10 cellular contexts compared by ENCODE assay signal in genomic region chr11:123479048-123479837, GRCh38. TPM values are rescaled to one million over a fixed set of nuclear protein-coding genes. Genes with fewer than 3 reads are reported as not detected.
DNase-seq lines count a peak whose midpoint lies in the region; ATAC-seq and TF ChIP-seq lines count a peak whose summit lies in the region.
"Had no signal": no experiment of that assay in that cellular context is flagged by ENCODE, and none has a peak within 500 bp of the region (broad histone marks: within the 10 kb centered on the region; RNA-seq: fewer than 3 reads in every experiment).

No MANE protein-coding gene starts in this region.

- intact Hi-C loops in natural killer cell (cut with micrococcal nuclease), result no loop called here
- intact Hi-C loops in esophagus muscularis mucosa (cut with DNase I), result loop anchor here (5.0 kb wide), 1 partner anchor 72 kb away; no protein-coding TSS in a partner anchor

- H3K4me1 ChIP-seq in right atrium auricular region (peaks cover 0 to 14% of the 10 kb centered on the region in 2 donors), esophagus muscularis mucosa (peaks cover 0 to 16% (median 4%) of the 10 kb centered on the region in 4 donors)
- H3K4me1 ChIP-seq: parathyroid adenoma had no signal

- peaks cover 45 to 46% of the 10 kb centered on the region in 2 donors for H3K4me1 Mint-ChIP-seq in natural killer cell treated with Interleukin-12 subunit alpha and Interleukin-12 subunit beta and Interleukin-15 and Interleukin-18, amount 100 ng/mL, for 72 hours (ENCODE audit: low read depth in 2 of 2)
- peaks cover 36 to 40% of the 10 kb centered on the region in 2 donors for H3K4me1 Mint-ChIP-seq in natural killer cell
- peaks cover 8 to 24% (median 14%) of the 10 kb centered on the region in 3 donors for H3K4me1 Mint-ChIP-seq in T-cell

- H3K27me3 ChIP-seq in right atrium auricular region (no peaks in the 10 kb centered on the region), esophagus muscularis mucosa (no peaks in the 10 kb centered on the region)

- CTCF ChIA-PET in T-cell (lab: Charles Lee), result interaction anchor here (0.5 to 4.4 kb wide), 12 partner anchors 10 to 377 kb away, joined by 3 to 138 read pairs (median 4); no protein-coding TSS in a partner anchor

- H3K9me3 ChIP-seq in right atrium auricular region (no peaks in the 10 kb centered on the region), esophagus muscularis mucosa (no peaks in the 10 kb centered on the region)

- peak; percentile 57 to 72 for ATAC-seq in natural killer cell treated with Interleukin-12 subunit alpha and Interleukin-12 subunit beta and Interleukin-15 and Interleukin-18, amount 100 ng/mL, for 72 hours
- no peak for ATAC-seq in natural killer cell
- peak; percentile 58 for ATAC-seq in HG03060 (IDR thresholded peaks at IDR 0.05; ENCODE audit: low read depth, unreplicated experiment)
- ATAC-seq in T-cell (replicated peaks in 1 of 4), result no peak

- H3K27ac ChIP-seq in right atrium auricular region (no peak overlapping the region), esophagus muscularis mucosa (replicated peaks in 1 of 4) (no peak overlapping the region)
- H3K27ac ChIP-seq: parathyroid adenoma had no signal

- no peak for TF ChIP-seq POLR2A in esophagus muscularis mucosa (IDR thresholded peaks at IDR 0.05; ENCODE audit: low read depth)

- no peaks in the 10 kb centered on the region for H3K9me3 Mint-ChIP-seq in natural killer cell treated with Interleukin-12 subunit alpha and Interleukin-12 subunit beta and Interleukin-15 and Interleukin-18, amount 100 ng/mL, for 72 hours
- no peaks in the 10 kb centered on the region for H3K9me3 Mint-ChIP-seq in natural killer cell
- H3K9me3 Mint-ChIP-seq in T-cell, result no peaks in the 10 kb centered on the region
- H3K9me3 Mint-ChIP-seq: type B pancreatic cell had no signal

- TF ChIP-seq CTCF in natural killer cell (IDR thresholded peaks at IDR 0.05), result no peak
- no peak for TF ChIP-seq CTCF in right atrium auricular region (IDR thresholded peaks at IDR 0.05)
- TF ChIP-seq CTCF in foreskin fibroblast (IDR thresholded peaks at IDR 0.05; ENCODE audit: low read depth, low read length), result no peak
- TF ChIP-seq CTCF in esophagus muscularis mucosa (IDR thresholded peaks at IDR 0.05), result no peak

- H3K36me3 ChIP-seq in right atrium auricular region (no peaks in the 10 kb centered on the region), esophagus muscularis mucosa (peaks cover 0 to 9% (median 0%) of the 10 kb centered on the region in 4 donors)

- H3K27me3 Mint-ChIP-seq in natural killer cell treated with Interleukin-12 subunit alpha and Interleukin-12 subunit beta and Interleukin-15 and Interleukin-18, amount 100 ng/mL, for 72 hours, result peaks cover 0 to 8% of the 10 kb centered on the region in 2 donors
- H3K27me3 Mint-ChIP-seq in natural killer cell (ENCODE audit: low read depth in 2 of 2) (peaks cover 0 to 13% of the 10 kb centered on the region in 2 donors), T-cell (no peaks in the 10 kb centered on the region)

- H3K36me3 Mint-ChIP-seq in natural killer cell treated with Interleukin-12 subunit alpha and Interleukin-12 subunit beta and Interleukin-15 and Interleukin-18, amount 100 ng/mL, for 72 hours, result no peaks in the 10 kb centered on the region
- H3K36me3 Mint-ChIP-seq in natural killer cell (no peaks in the 10 kb centered on the region), T-cell (peaks cover 13% of the 10 kb centered on the region)
- H3K36me3 Mint-ChIP-seq: type B pancreatic cell had no signal

- no peak for DNase-seq in natural killer cell treated with Interleukin-12 subunit alpha and Interleukin-12 subunit beta and Interleukin-15 and Interleukin-18, amount 100 ng/mL, for 72 hours (ENCODE audit: low spot score)
- DNase-seq in natural killer cell (no peak), T-cell (no peak), right atrium auricular region (ENCODE audit: low spot score) (no peak), foreskin fibroblast (no peak), NCI-H82 (lab: John Stamatoyannopoulos, UW) (no peak), esophagus muscularis mucosa (ENCODE audit: extremely low spot score) (no peak)

- no peak for TF ChIP-seq EP300 in esophagus muscularis mucosa (IDR thresholded peaks at IDR 0.05)

- 78% methylated on average over 12 of the region's 12 CpGs for WGBS in esophagus muscularis mucosa

- peak overlapping the region; percentile 62 for H3K4me3 Mint-ChIP-seq in natural killer cell treated with Interleukin-12 subunit alpha and Interleukin-12 subunit beta and Interleukin-15 and Interleukin-18, amount 100 ng/mL, for 72 hours
- H3K4me3 Mint-ChIP-seq in natural killer cell (no peak overlapping the region), T-cell (peak overlapping the region in 2 of 3 donors; percentile 21 to 35)
- H3K4me3 Mint-ChIP-seq: type B pancreatic cell had no signal

- H3K27ac Mint-ChIP-seq in natural killer cell treated with Interleukin-12 subunit alpha and Interleukin-12 subunit beta and Interleukin-15 and Interleukin-18, amount 100 ng/mL, for 72 hours, result peak overlapping the region; percentile 76 to 91
- H3K27ac Mint-ChIP-seq in natural killer cell (no peak overlapping the region), T-cell (no peak overlapping the region)
- H3K27ac Mint-ChIP-seq: type B pancreatic cell had no signal

- POLR2A ChIA-PET in T-cell (lab: Charles Lee), result no interaction called here

- H3K4me3 ChIP-seq in right atrium auricular region, result no peak overlapping the region
- H3K4me3 ChIP-seq in foreskin fibroblast (ENCODE audit: low read depth in 1 of 2, low read length in 2 of 2), result no peak overlapping the region
- no peak overlapping the region for H3K4me3 ChIP-seq in esophagus muscularis mucosa

RNA-seq across cellular contexts. Expression of gene GRAMD1B, which starts 49.2 kb away (rescaled TPM):
- 100 to 1,000 TPM in 1 of 2 donors, 10 to 100 TPM in 1; 20.3 to 104 TPM for total RNA-seq in natural killer cell treated with Interleukin-12 subunit alpha and Interleukin-12 subunit beta and Interleukin-15 and Interleukin-18, amount 100 ng/mL, for 72 hours
- total RNA-seq in natural killer cell (10 to 100 TPM in 1 of 3 donors, 1 to 10 TPM in 2; 5.9 to 10.3 (median 8.8) TPM), T-cell (10 to 100 TPM in 3 of 5 donors, 1 to 10 TPM in 2; 8.6 to 15.6 (median 10.5) TPM), right atrium auricular region (1 to 10 TPM; 3.1 to 3.8 TPM), esophagus muscularis mucosa (1 to 10 TPM; 2.2 to 4.0 (median 3.5) TPM)

Comparison
In these comparisons a context has a peak if more than half of its experiments do, and no peak if none do; other contexts are left out.
1. ATAC-seq: peak in natural killer cell treated with Interleukin-12 subunit alpha and Interleukin-12 subunit beta and Interleukin-15 and Interleukin-18, amount 100 ng/mL, for 72 hours (2 of 2) and HG03060 (single experiment); none in natural killer cell (0 of 3) and T-cell (0 of 4).
2. H3K27ac Mint-ChIP-seq: peak in natural killer cell treated with Interleukin-12 subunit alpha and Interleukin-12 subunit beta and Interleukin-15 and Interleukin-18, amount 100 ng/mL, for 72 hours (2 of 2); none in natural killer cell (0 of 2) and T-cell (0 of 2).